16 cellular contexts compared by ENCODE assay signal in genomic region chr12:93469386-93469785, GRCh38. TPM values are rescaled to one million over a fixed set of nuclear protein-coding genes. Genes with fewer than 3 reads are reported as not detected.
DNase-seq lines count a peak whose midpoint lies in the region; ATAC-seq and TF ChIP-seq lines count a peak whose summit lies in the region.
"Had no signal": no experiment of that assay in that cellular context is flagged by ENCODE, and none has a peak within 500 bp of the region (broad histone marks: within the 10 kb centered on the region; RNA-seq: fewer than 3 reads in every experiment).

No MANE protein-coding gene starts in this region.

- intact Hi-C loops in PC-3 (cut with micrococcal nuclease), result no loop called here

- CTCF ChIA-PET in PC-3 (lab: Charles Lee), result no interaction called here

- peaks cover 5% of the 10 kb centered on the region for H3K36me3 Mint-ChIP-seq in activated naive CD8-positive, alpha-beta T cell
- H3K36me3 Mint-ChIP-seq in activated naive CD8-positive, alpha-beta T cell treated with anti-CD3 and anti-CD28 coated beads for 36 hours, result peaks cover 17% of the 10 kb centered on the region
- H3K36me3 Mint-ChIP-seq in type B pancreatic cell, result peaks cover 6% of the 10 kb centered on the region

- H3K27ac Mint-ChIP-seq in activated naive CD8-positive, alpha-beta T cell, result no peak overlapping the region
- H3K27ac Mint-ChIP-seq in activated naive CD8-positive, alpha-beta T cell treated with anti-CD3 and anti-CD28 coated beads for 36 hours, result no peak overlapping the region
- no peak overlapping the region for H3K27ac Mint-ChIP-seq in type B pancreatic cell
- H3K27ac Mint-ChIP-seq: activated CD4-positive, alpha-beta T cell treated with anti-CD3 and anti-CD28 coated beads for 36 hours; dendritic cell treated with granulocyte-macrophage colony-stimulating factor and Interleukin-4, amounts not matched to agents 40 ng/mL and 50 ng/mL, for 4 days; T-helper 1 cell treated with Interleukin-12 subunit alpha and Interleukin-12 subunit beta and Interleukin-4 antibody, amounts not matched to agents 30 μg/mL and 1 μg/mL, for 36 hours had no signal

- peaks cover 19% of the 10 kb centered on the region for H3K36me3 ChIP-seq in PC-3 (ENCODE audit: low read depth, low read length)
- H3K36me3 ChIP-seq in fibroblast of lung (ENCODE audit: control insufficient read depth, insufficient read depth, low read length), result no peaks in the 10 kb centered on the region
- H3K36me3 ChIP-seq in MM.1S (replicated peaks; ENCODE audit: insufficient read depth, low read length), result no peaks in the 10 kb centered on the region
- peaks cover 38% of the 10 kb centered on the region for H3K36me3 ChIP-seq in HAP-1 (replicated peaks)

- BruUV-seq in PC-3 (replicated peaks; lab: Mats Ljungman, UMichigan), result no TSS peak

- H3K27me3 Mint-ChIP-seq in activated naive CD8-positive, alpha-beta T cell, result no peaks in the 10 kb centered on the region
- H3K27me3 Mint-ChIP-seq in activated naive CD8-positive, alpha-beta T cell treated with anti-CD3 and anti-CD28 coated beads for 36 hours, result no peaks in the 10 kb centered on the region
- H3K27me3 Mint-ChIP-seq in type B pancreatic cell, result no peaks in the 10 kb centered on the region
- H3K27me3 Mint-ChIP-seq: activated CD4-positive, alpha-beta T cell treated with anti-CD3 and anti-CD28 coated beads for 36 hours; dendritic cell treated with granulocyte-macrophage colony-stimulating factor and Interleukin-4, amounts not matched to agents 40 ng/mL and 50 ng/mL, for 4 days had no signal

- peak overlapping the region; percentile 53 for H3K4me3 Mint-ChIP-seq in activated naive CD8-positive, alpha-beta T cell
- no peak overlapping the region for H3K4me3 Mint-ChIP-seq in activated naive CD8-positive, alpha-beta T cell treated with anti-CD3 and anti-CD28 coated beads for 36 hours
- H3K4me3 Mint-ChIP-seq in type B pancreatic cell, result peak overlapping the region; percentile 36
- H3K4me3 Mint-ChIP-seq: dendritic cell treated with granulocyte-macrophage colony-stimulating factor and Interleukin-4, amounts not matched to agents 40 ng/mL and 50 ng/mL, for 4 days had no signal

- H2AFZ ChIP-seq in PC-3 (ENCODE audit: low read length) (no peak overlapping the region), fibroblast of lung (ENCODE audit: low read length) (no peak overlapping the region), MM.1S (ENCODE audit: low read length) (no peak overlapping the region)

- no peaks in the 10 kb centered on the region for H3K9me3 Mint-ChIP-seq in activated naive CD8-positive, alpha-beta T cell (ENCODE audit: low read depth)
- no peaks in the 10 kb centered on the region for H3K9me3 Mint-ChIP-seq in activated naive CD8-positive, alpha-beta T cell treated with anti-CD3 and anti-CD28 coated beads for 36 hours
- H3K9me3 Mint-ChIP-seq in type B pancreatic cell, result no peaks in the 10 kb centered on the region
- H3K9me3 Mint-ChIP-seq: dendritic cell treated with granulocyte-macrophage colony-stimulating factor and Interleukin-4, amounts not matched to agents 40 ng/mL and 50 ng/mL, for 4 days; T-helper 1 cell treated with Interleukin-12 subunit alpha and Interleukin-12 subunit beta and Interleukin-4 antibody, amounts not matched to agents 30 μg/mL and 1 μg/mL, for 36 hours had no signal

- in situ Hi-C loops in HAP-1 (cut with MboI; ENCODE audit: low sequenced_read_pairs), result no loop called here

- no peaks in the 10 kb centered on the region for H3K9me2 ChIP-seq in PC-3 (replicated peaks; ENCODE audit: low read length)
- H3K9me2 ChIP-seq in MM.1S (replicated peaks; ENCODE audit: insufficient read depth, low read length), result no peaks in the 10 kb centered on the region

- no peaks in the 10 kb centered on the region for H3F3A ChIP-seq in PC-3 (ENCODE audit: low read length, unreplicated experiment)
- no peaks in the 10 kb centered on the region for H3F3A ChIP-seq in MM.1S (ENCODE audit: insufficient read depth, low read length)

- H3K4me2 ChIP-seq in PC-3 (ENCODE audit: low read length) (peak overlapping the region; percentile 87), fibroblast of lung (ENCODE audit: extremely low read depth, insufficient read depth, low read length) (peak overlapping the region; percentile 85), MM.1S (ENCODE audit: low read depth, low read length) (no peak overlapping the region)

- no peak for ATAC-seq in PC-3
- ATAC-seq: activated CD4-positive, alpha-beta T cell treated with anti-CD3 and anti-CD28 coated beads for 36 hours; left colon had no signal

- POLR2A ChIA-PET in PC-3 (lab: Charles Lee; ENCODE audit: unreplicated experiment), result no interaction called here

- H3K27ac ChIP-seq in PC-3 (ENCODE audit: low read length) (no peak overlapping the region), fibroblast of lung (ENCODE audit: insufficient read depth, low read length) (no peak overlapping the region), MM.1S (ENCODE audit: low read length) (no peak overlapping the region)
- H3K27ac ChIP-seq: esophagus squamous epithelium, testis had no signal

- H4K20me1 ChIP-seq in PC-3 (ENCODE audit: low read length) (no peaks in the 10 kb centered on the region), fibroblast of lung (ENCODE audit: control insufficient read depth, extremely low read depth, insufficient read depth, low read length) (no peaks in the 10 kb centered on the region), MM.1S (ENCODE audit: insufficient read depth, low read length) (no peaks in the 10 kb centered on the region)

- H3K4me1 ChIP-seq in PC-3 (ENCODE audit: insufficient read depth, low read length) (peaks cover 17% of the 10 kb centered on the region; the same call in 1 of the 2 replicates), fibroblast of lung (ENCODE audit: control insufficient read depth, extremely low read depth, insufficient read depth, low read length) (no peaks in the 10 kb centered on the region), MM.1S (ENCODE audit: low read length) (0 out of 2 replicates have a peak, but pooled peaks cover 5% of the 10 kb centered on the region), HAP-1 (peaks cover 10% of the 10 kb centered on the region)

- no peak overlapping the region for H3K9ac ChIP-seq in PC-3 (ENCODE audit: low read length)
- no peak overlapping the region for H3K9ac ChIP-seq in fibroblast of lung (ENCODE audit: insufficient read depth, low read length)
- no peak overlapping the region for H3K9ac ChIP-seq in MM.1S (ENCODE audit: low read length)

- peak overlapping the region; percentile 90 for H3K4me3 ChIP-seq in PC-3 (ENCODE audit: low read length)
- peak overlapping the region in 1 of 4 experiments; percentile 15 for H3K4me3 ChIP-seq in fibroblast of lung (replicated peaks in 1 of 4; ENCODE audit: control extremely low read depth in 1 of 4, insufficient read depth in 1 of 4, low read depth in 3 of 4, low read length in 4 of 4)
- H3K4me3 ChIP-seq in MM.1S (ENCODE audit: low read length), result no peak overlapping the region
- H3K4me3 ChIP-seq in HAP-1, result no peak overlapping the region
- H3K4me3 ChIP-seq: esophagus squamous epithelium, testis had no signal

- no peak for DNase-seq in activated naive CD8-positive, alpha-beta T cell treated with anti-CD3 and anti-CD28 coated beads for 36 hours
- no peak for DNase-seq in PC-3
- no peak for DNase-seq in fibroblast of lung (ENCODE audit: low read depth in 2 of 2)
- DNase-seq in type B pancreatic cell (ENCODE audit: extremely low spot score, unreplicated experiment), result no peak
- DNase-seq in MM.1S, result no peak
- no peak for DNase-seq in NCI-H146 treated with DMSO at 0.1 percent for 48 hours (lab: John Stamatoyannopoulos, UW; ENCODE audit: unreplicated experiment)
- no peak for DNase-seq in HAP-1 (ENCODE audit: low spot score in 2 of 2)
- DNase-seq: activated CD4-positive, alpha-beta T cell treated with anti-CD3 and anti-CD28 coated beads for 36 hours; activated T-cell treated with anti-CD3 and anti-CD28 coated beads for 4 hours; esophagus squamous epithelium; left colon; stimulated activated CD4-positive, alpha-beta T cell treated with anti-CD3 and anti-CD28 coated beads, Interleukin-15, amount 100 ng/mL, for 24 hours; testis had no signal

- H3K4me1 Mint-ChIP-seq in activated naive CD8-positive, alpha-beta T cell (ENCODE audit: low read depth), result peaks cover 38% of the 10 kb centered on the region
- H3K4me1 Mint-ChIP-seq in activated naive CD8-positive, alpha-beta T cell treated with anti-CD3 and anti-CD28 coated beads for 36 hours, result peaks cover 28% of the 10 kb centered on the region
- H3K4me1 Mint-ChIP-seq in type B pancreatic cell (ENCODE audit: unreplicated experiment), result peaks cover 19% of the 10 kb centered on the region

- H3K9me3 ChIP-seq in PC-3 (ENCODE audit: low read length) (no peaks in the 10 kb centered on the region), fibroblast of lung (ENCODE audit: control insufficient read depth, insufficient read depth, low read depth, low read length) (no peaks in the 10 kb centered on the region), MM.1S (replicated peaks; ENCODE audit: insufficient read depth, low read length) (no peaks in the 10 kb centered on the region), HAP-1 (no peaks in the 10 kb centered on the region)
- H3K9me3 ChIP-seq: esophagus squamous epithelium, testis had no signal

- TF ChIP-seq CTCF in PC-3 (conservative IDR thresholded peaks at IDR 0.05; ENCODE audit: low read depth, low read length), result no peak
- no peak for TF ChIP-seq CTCF in fibroblast of lung (conservative IDR thresholded peaks at IDR 0.05 in 1 of 2, IDR thresholded peaks at IDR 0.05 in 1 of 2; ENCODE audit: low read depth in 1 of 2, low read length in 2 of 2)
- TF ChIP-seq CTCF in type B pancreatic cell (conservative IDR thresholded peaks at IDR 0.05), result no peak
- no peak for TF ChIP-seq CTCF in MM.1S (IDR thresholded peaks at IDR 0.05; ENCODE audit: low read length)

- no peaks in the 10 kb centered on the region for H3K27me3 ChIP-seq in PC-3 (ENCODE audit: low read length)
- no peaks in the 10 kb centered on the region for H3K27me3 ChIP-seq in fibroblast of lung (ENCODE audit: control insufficient read depth, insufficient read depth, low read length)
- no peaks in the 10 kb centered on the region for H3K27me3 ChIP-seq in MM.1S (replicated peaks; ENCODE audit: insufficient read depth, low read length)
- H3K27me3 ChIP-seq in HAP-1 (ENCODE audit: low read depth), result no peaks in the 10 kb centered on the region
- H3K27me3 ChIP-seq: esophagus squamous epithelium, testis had no signal

- H3K79me2 ChIP-seq in PC-3 (ENCODE audit: low read length) (peaks cover 53% of the 10 kb centered on the region), fibroblast of lung (ENCODE audit: control insufficient read depth, insufficient read depth, low read length) (peaks cover 27% of the 10 kb centered on the region), MM.1S (ENCODE audit: low read length) (peaks cover 39% of the 10 kb centered on the region)

RNA-seq across cellular contexts. Expression of gene MRPL42, which starts 2.1 kb away (rescaled TPM):
- total RNA-seq in activated naive CD8-positive, alpha-beta T cell treated with anti-CD3 and anti-CD28 coated beads for 36 hours, result 10 to 100 TPM; 92.4 to 93.4 TPM
- total RNA-seq in PC-3 (2014; rRNA removed) (69.6 and 119 TPM in 2 replicates), fibroblast of lung (68.0 and 70.1 TPM in 2 replicates), type B pancreatic cell (ENCODE audit: low replicate concordance) (54.8 and 84.7 TPM in 2 replicates)
- polyA plus RNA-seq in fibroblast of lung, result 87.3 and 95.7 TPM in 2 replicates
- polyA plus RNA-seq in fibroblast of lung (2012), result 59.2 and 61.1 TPM in 2 replicates
- 2.8 and 3.1 TPM in 2 replicates for polyA minus RNA-seq in fibroblast of lung (ENCODE audit: low replicate concordance)

RNA-seq across cellular contexts. Expression of gene UBE2N, which starts 27.6 kb away (rescaled TPM):
- 100 to 1,000 TPM; 228 to 235 TPM for total RNA-seq in activated naive CD8-positive, alpha-beta T cell treated with anti-CD3 and anti-CD28 coated beads for 36 hours
- 128 and 205 TPM in 2 replicates for total RNA-seq in PC-3 (2014; rRNA removed)
- total RNA-seq in fibroblast of lung, result 82.2 and 115 TPM in 2 replicates
- polyA plus RNA-seq in fibroblast of lung, result 149 and 169 TPM in 2 replicates
- polyA plus RNA-seq in fibroblast of lung (2012), result 146 and 170 TPM in 2 replicates
- polyA minus RNA-seq in fibroblast of lung (ENCODE audit: low replicate concordance), result 26.1 and 34.6 TPM in 2 replicates
- total RNA-seq in type B pancreatic cell (ENCODE audit: low replicate concordance), result 95.1 and 102 TPM in 2 replicates
